ENCODE assay signal across 26 cellular contexts in the genomic region with DNA sequence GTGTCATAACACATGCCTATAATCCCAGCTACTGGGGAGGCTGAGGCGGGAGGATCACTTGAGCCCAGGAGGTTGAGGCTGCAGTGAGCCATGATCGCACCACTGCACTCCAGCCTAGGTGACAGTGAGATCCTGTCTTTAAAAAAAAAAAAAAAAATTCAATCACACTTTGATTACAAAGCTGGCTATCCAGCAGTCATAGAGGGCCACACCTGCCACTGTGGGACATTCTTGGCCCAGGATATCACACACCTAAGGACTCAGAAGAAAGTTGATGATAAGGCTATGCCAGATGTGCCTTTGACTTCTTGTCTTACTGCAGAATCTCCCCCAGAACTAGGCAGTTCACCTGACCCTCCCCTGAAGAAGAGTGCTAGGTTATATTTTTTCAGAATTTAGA.
"Had no signal": no experiment of that assay in that cellular context is flagged by ENCODE, and none has a peak within 500 bp of the region (broad histone marks: within the 10 kb centered on the region; RNA-seq: fewer than 3 reads in every experiment).

No MANE protein-coding gene starts in this region.

- H3K9me3 ChIP-seq: ascending aorta, breast epithelium, colonic mucosa had no signal

- H3K4me1 ChIP-seq: ascending aorta, breast epithelium had no signal

- H3K27me3 ChIP-seq: ascending aorta, breast epithelium, cardiac muscle cell, colonic mucosa had no signal

- DNase-seq: activated CD4-positive, alpha-beta memory T cell treated with anti-CD3 and anti-CD28 coated beads for 36 hours; activated CD4-positive, alpha-beta T cell treated with anti-CD3 and anti-CD28 coated beads for 36 hours; activated CD4-positive, alpha-beta T cell treated with anti-CD3 and anti-CD28 coated beads, Interleukin-2, amount 10 ng/mL, durations not matched to agents 24 days and 14 days; activated CD4-positive, CD25-positive, alpha-beta regulatory T cell; activated CD4-positive, CD25-positive, alpha-beta regulatory T cell treated with anti-CD3 and anti-CD28 coated beads, Interleukin-2, amount 50 U/mL, for 72 hours; activated CD8-positive, alpha-beta memory T cell treated with anti-CD3 and anti-CD28 coated beads, Interleukin-2, amount 10 ng/mL, durations not matched to agents 7 days and 5 days; activated CD8-positive, alpha-beta memory T cell treated with anti-CD3 and anti-CD28 coated beads, Interleukin-2, amount 50 U/mL, for 4 hours; activated CD8-positive, alpha-beta T cell treated with anti-CD3 and anti-CD28 coated beads, Interleukin-2, amount 10 ng/mL, durations not matched to agents 7 days and 5 days; activated gamma-delta T cell; activated naive CD4-positive, alpha-beta T cell; activated naive CD4-positive, alpha-beta T cell treated with anti-CD3 and anti-CD28 coated beads, Interleukin-2, amount 10 ng/mL, durations not matched to agents 7 days and 5 days; activated naive CD8-positive, alpha-beta T cell treated with anti-CD3 and anti-CD28 coated beads, Interleukin-2, amount 10 ng/mL, durations not matched to agents 7 days and 5 days; activated T-cell treated with anti-CD3 and anti-CD28 coated beads, Interleukin-2, amount 50 U/mL, for 1 hour; activated T-cell treated with anti-CD3 and anti-CD28 coated beads, Interleukin-2, amount 50 U/mL, for 48 hours; central memory CD4-positive, alpha-beta T cell; cerebellar nuclear complex; colonic mucosa; effector memory CD4-positive, alpha-beta T cell; endodermal cell; T-helper 2 cell had no signal

- H3K4me3 Mint-ChIP-seq: activated CD4-positive, alpha-beta memory T cell treated with anti-CD3 and anti-CD28 coated beads for 36 hours; activated CD4-positive, alpha-beta T cell treated with anti-CD3 and anti-CD28 coated beads for 36 hours; activated CD4-positive, alpha-beta T cell treated with anti-CD3 and anti-CD28 coated beads, Interleukin-2, amount 10 ng/mL, durations not matched to agents 24 days and 14 days; activated CD8-positive, alpha-beta memory T cell treated with anti-CD3 and anti-CD28 coated beads, Interleukin-2, amount 10 ng/mL, durations not matched to agents 7 days and 5 days; activated CD8-positive, alpha-beta T cell treated with anti-CD3 and anti-CD28 coated beads, Interleukin-2, amount 10 ng/mL, durations not matched to agents 7 days and 5 days; activated naive CD4-positive, alpha-beta T cell treated with anti-CD3 and anti-CD28 coated beads, Interleukin-2, amount 10 ng/mL, durations not matched to agents 7 days and 5 days; activated naive CD8-positive, alpha-beta T cell treated with anti-CD3 and anti-CD28 coated beads, Interleukin-2, amount 10 ng/mL, durations not matched to agents 7 days and 5 days; activated T-helper 1 cell treated with anti-CD3 and anti-CD28 coated beads, Interleukin-12 subunit alpha, Interleukin-12 subunit beta, Interleukin-2, Interleukin-4 antibody, amounts not matched to agents 30 ng/mL and 10 ng/mL and 1 ng/mL, durations not matched to agents 14 hours and 24 hours and 36 hours; brain; endodermal cell had no signal

- H3K4me1 Mint-ChIP-seq: activated CD4-positive, alpha-beta T cell treated with anti-CD3 and anti-CD28 coated beads for 36 hours; activated CD4-positive, alpha-beta T cell treated with anti-CD3 and anti-CD28 coated beads, Interleukin-2, amount 10 ng/mL, durations not matched to agents 24 days and 14 days; activated CD8-positive, alpha-beta memory T cell treated with anti-CD3 and anti-CD28 coated beads, Interleukin-2, amount 10 ng/mL, durations not matched to agents 7 days and 5 days; activated naive CD4-positive, alpha-beta T cell treated with anti-CD3 and anti-CD28 coated beads, Interleukin-2, amount 10 ng/mL, durations not matched to agents 7 days and 5 days; activated naive CD8-positive, alpha-beta T cell treated with anti-CD3 and anti-CD28 coated beads, Interleukin-2, amount 10 ng/mL, durations not matched to agents 7 days and 5 days had no signal

- H3K27ac ChIP-seq: ascending aorta, breast epithelium, cardiac muscle cell, colonic mucosa had no signal

- H3K36me3 ChIP-seq: ascending aorta, breast epithelium, cardiac muscle cell, colonic mucosa had no signal

- ATAC-seq: activated CD4-positive, alpha-beta T cell treated with anti-CD3 and anti-CD28 coated beads for 36 hours; activated CD8-positive, alpha-beta memory T cell treated with anti-CD3 and anti-CD28 coated beads, Interleukin-2, amount 10 ng/mL, durations not matched to agents 7 days and 5 days; activated CD8-positive, alpha-beta T cell treated with anti-CD3 and anti-CD28 coated beads, Interleukin-2, amount 10 ng/mL, durations not matched to agents 7 days and 5 days; activated naive CD4-positive, alpha-beta T cell treated with anti-CD3 and anti-CD28 coated beads, Interleukin-2, amount 50 U/mL, for 72 hours had no signal

- H3K27ac Mint-ChIP-seq: activated CD4-positive, alpha-beta memory T cell treated with anti-CD3 and anti-CD28 coated beads for 36 hours; activated CD4-positive, alpha-beta T cell treated with anti-CD3 and anti-CD28 coated beads for 36 hours; activated CD4-positive, alpha-beta T cell treated with anti-CD3 and anti-CD28 coated beads, Interleukin-2, amount 10 ng/mL, durations not matched to agents 24 days and 14 days; activated CD8-positive, alpha-beta memory T cell treated with anti-CD3 and anti-CD28 coated beads, Interleukin-2, amount 10 ng/mL, durations not matched to agents 7 days and 5 days; activated CD8-positive, alpha-beta T cell treated with anti-CD3 and anti-CD28 coated beads, Interleukin-2, amount 10 ng/mL, durations not matched to agents 7 days and 5 days; activated naive CD4-positive, alpha-beta T cell treated with anti-CD3 and anti-CD28 coated beads, Interleukin-2, amount 10 ng/mL, durations not matched to agents 7 days and 5 days; activated naive CD4-positive, alpha-beta T cell treated with anti-CD3 and anti-CD28 coated beads, Interleukin-2, amount 50 U/mL, for 72 hours; activated naive CD8-positive, alpha-beta T cell treated with anti-CD3 and anti-CD28 coated beads, Interleukin-2, amount 10 ng/mL, durations not matched to agents 7 days and 5 days; activated T-helper 1 cell treated with anti-CD3 and anti-CD28 coated beads, Interleukin-12 subunit alpha, Interleukin-12 subunit beta, Interleukin-2, Interleukin-4 antibody, amounts not matched to agents 30 ng/mL and 10 ng/mL and 1 ng/mL, durations not matched to agents 14 hours and 24 hours and 36 hours; endodermal cell had no signal

- H3K9me3 Mint-ChIP-seq: activated CD4-positive, alpha-beta memory T cell treated with anti-CD3 and anti-CD28 coated beads for 36 hours; activated CD4-positive, alpha-beta T cell treated with anti-CD3 and anti-CD28 coated beads, Interleukin-2, amount 10 ng/mL, durations not matched to agents 24 days and 14 days; activated naive CD4-positive, alpha-beta T cell treated with anti-CD3 and anti-CD28 coated beads, Interleukin-2, amount 10 ng/mL, durations not matched to agents 7 days and 5 days; activated naive CD4-positive, alpha-beta T cell treated with anti-CD3 and anti-CD28 coated beads, Interleukin-2, amount 50 U/mL, for 72 hours; activated naive CD8-positive, alpha-beta T cell treated with anti-CD3 and anti-CD28 coated beads, Interleukin-2, amount 10 ng/mL, durations not matched to agents 7 days and 5 days; activated T-helper 1 cell treated with anti-CD3 and anti-CD28 coated beads, Interleukin-12 subunit alpha, Interleukin-12 subunit beta, Interleukin-2, Interleukin-4 antibody, amounts not matched to agents 30 ng/mL and 10 ng/mL and 1 ng/mL, durations not matched to agents 14 hours and 24 hours and 36 hours had no signal

- H3K36me3 Mint-ChIP-seq: activated CD4-positive, alpha-beta memory T cell treated with anti-CD3 and anti-CD28 coated beads for 36 hours; activated CD8-positive, alpha-beta memory T cell treated with anti-CD3 and anti-CD28 coated beads, Interleukin-2, amount 10 ng/mL, durations not matched to agents 7 days and 5 days; activated naive CD4-positive, alpha-beta T cell treated with anti-CD3 and anti-CD28 coated beads, Interleukin-2, amount 10 ng/mL, durations not matched to agents 7 days and 5 days; activated naive CD4-positive, alpha-beta T cell treated with anti-CD3 and anti-CD28 coated beads, Interleukin-2, amount 50 U/mL, for 72 hours; activated naive CD8-positive, alpha-beta T cell treated with anti-CD3 and anti-CD28 coated beads, Interleukin-2, amount 10 ng/mL, durations not matched to agents 7 days and 5 days; brain had no signal

- H3K4me3 ChIP-seq: ascending aorta, breast epithelium, cardiac muscle cell, colonic mucosa had no signal

- H3K27me3 Mint-ChIP-seq: activated naive CD4-positive, alpha-beta T cell treated with anti-CD3 and anti-CD28 coated beads, Interleukin-2, amount 10 ng/mL, durations not matched to agents 7 days and 5 days; brain had no signal
